16 cellular contexts compared by ENCODE assay signal in genomic region chr10:127873901-127874470, GRCh38. TPM values are rescaled to one million over a fixed set of nuclear protein-coding genes. Genes with fewer than 3 reads are reported as not detected.
DNase-seq lines count a peak whose midpoint lies in the region; ATAC-seq and TF ChIP-seq lines count a peak whose summit lies in the region.
"Had no signal": no experiment of that assay in that cellular context is flagged by ENCODE, and none has a peak within 500 bp of the region (broad histone marks: within the 10 kb centered on the region; RNA-seq: fewer than 3 reads in every experiment).

No MANE protein-coding gene starts in this region.

- no peak overlapping the region for H3K4me3 Mint-ChIP-seq in activated CD8-positive, alpha-beta memory T cell treated with anti-CD3 and anti-CD28 coated beads, Interleukin-2, amount 10 ng/mL, durations not matched to agents 7 days and 5 days
- no peak overlapping the region for H3K4me3 Mint-ChIP-seq in osteocyte (ENCODE audit: unreplicated experiment)
- no peak overlapping the region for H3K4me3 Mint-ChIP-seq in activated CD4-positive, alpha-beta T cell treated with anti-CD3 and anti-CD28 coated beads for 36 hours
- H3K4me3 Mint-ChIP-seq: CD4-positive, alpha-beta T cell; H9 had no signal

- peak; percentile 34 for DNase-seq in activated CD8-positive, alpha-beta memory T cell treated with anti-CD3 and anti-CD28 coated beads, Interleukin-2, amount 10 ng/mL, durations not matched to agents 7 days and 5 days
- no peak for DNase-seq in activated CD8-positive, alpha-beta memory T cell treated with anti-CD3 and anti-CD28 coated beads, Interleukin-2, amount 50 U/mL, for 4 hours
- DNase-seq in islet precursor cell = peak; percentile 41
- peak; percentile 80 for DNase-seq in osteocyte (ENCODE audit: extremely low spot score, unreplicated experiment)
- DNase-seq in superior temporal gyrus (ENCODE audit: extremely low spot score) = no peak
- no peak for DNase-seq in activated CD4-positive, alpha-beta T cell treated with anti-CD3 and anti-CD28 coated beads for 36 hours
- DNase-seq: 8988T; AML-193; C1 segment of cervical spinal cord; Calu3; CD4-positive, alpha-beta T cell; DMS 273 treated with DMSO at 0.1 percent for 48 hours; GOT3; H9 had no signal

- POLR2A ChIA-PET in activated CD4-positive, alpha-beta T cell treated with anti-CD3 and anti-CD28 coated beads for 36 hours (lab: Charles Lee) = no interaction called here

- H3K9me3 Mint-ChIP-seq in activated CD8-positive, alpha-beta memory T cell treated with anti-CD3 and anti-CD28 coated beads, Interleukin-2, amount 10 ng/mL, durations not matched to agents 7 days and 5 days (ENCODE audit: low read depth) = no peaks in the 10 kb centered on the region
- H3K9me3 Mint-ChIP-seq in osteocyte (ENCODE audit: unreplicated experiment) = peaks cover 13% of the 10 kb centered on the region
- peaks cover 4% of the 10 kb centered on the region for H3K9me3 Mint-ChIP-seq in activated CD4-positive, alpha-beta T cell treated with anti-CD3 and anti-CD28 coated beads for 36 hours (ENCODE audit: low read depth)
- H3K9me3 Mint-ChIP-seq: CD4-positive, alpha-beta T cell had no signal

- H3K36me3 Mint-ChIP-seq in activated CD8-positive, alpha-beta memory T cell treated with anti-CD3 and anti-CD28 coated beads, Interleukin-2, amount 10 ng/mL, durations not matched to agents 7 days and 5 days = no peaks in the 10 kb centered on the region
- H3K36me3 Mint-ChIP-seq in osteocyte (ENCODE audit: unreplicated experiment) = no peaks in the 10 kb centered on the region
- no peaks in the 10 kb centered on the region for H3K36me3 Mint-ChIP-seq in activated CD4-positive, alpha-beta T cell treated with anti-CD3 and anti-CD28 coated beads for 36 hours (ENCODE audit: low read depth)

- H3K4me1 Mint-ChIP-seq in activated CD8-positive, alpha-beta memory T cell treated with anti-CD3 and anti-CD28 coated beads, Interleukin-2, amount 10 ng/mL, durations not matched to agents 7 days and 5 days = peaks cover 16% of the 10 kb centered on the region
- H3K4me1 Mint-ChIP-seq in osteocyte (ENCODE audit: unreplicated experiment) = no peaks in the 10 kb centered on the region
- H3K4me1 Mint-ChIP-seq in activated CD4-positive, alpha-beta T cell treated with anti-CD3 and anti-CD28 coated beads for 36 hours = no peaks in the 10 kb centered on the region
- H3K4me1 Mint-ChIP-seq: H9 had no signal

- peaks cover 44% of the 10 kb centered on the region for H3K27me3 Mint-ChIP-seq in activated CD8-positive, alpha-beta memory T cell treated with anti-CD3 and anti-CD28 coated beads, Interleukin-2, amount 10 ng/mL, durations not matched to agents 7 days and 5 days
- H3K27me3 Mint-ChIP-seq in osteocyte (ENCODE audit: unreplicated experiment) = peaks cover 8% of the 10 kb centered on the region
- peaks cover 16% of the 10 kb centered on the region for H3K27me3 Mint-ChIP-seq in activated CD4-positive, alpha-beta T cell treated with anti-CD3 and anti-CD28 coated beads for 36 hours

- no peak for ATAC-seq in activated CD8-positive, alpha-beta memory T cell treated with anti-CD3 and anti-CD28 coated beads, Interleukin-2, amount 10 ng/mL, durations not matched to agents 7 days and 5 days
- ATAC-seq in GM21737 (IDR thresholded peaks at IDR 0.05; ENCODE audit: unreplicated experiment) = no peak
- ATAC-seq in activated CD4-positive, alpha-beta T cell treated with anti-CD3 and anti-CD28 coated beads for 36 hours = no peak

- H3K27ac Mint-ChIP-seq in activated CD8-positive, alpha-beta memory T cell treated with anti-CD3 and anti-CD28 coated beads, Interleukin-2, amount 10 ng/mL, durations not matched to agents 7 days and 5 days = no peak overlapping the region
- no peak overlapping the region for H3K27ac Mint-ChIP-seq in osteocyte (ENCODE audit: unreplicated experiment)
- no peak overlapping the region for H3K27ac Mint-ChIP-seq in activated CD4-positive, alpha-beta T cell treated with anti-CD3 and anti-CD28 coated beads for 36 hours
- H3K27ac Mint-ChIP-seq: CD4-positive, alpha-beta T cell; H9 had no signal

- intact Hi-C loops in activated CD4-positive, alpha-beta T cell treated with anti-CD3 and anti-CD28 coated beads for 36 hours (cut with DNase I, micrococcal nuclease) = no loop called here

- no peak for TF ChIP-seq CTCF in osteocyte (IDR thresholded peaks at IDR 0.05)

- CTCF ChIA-PET in activated CD8-positive, alpha-beta memory T cell treated with anti-CD3 and anti-CD28 coated beads, Interleukin-2, amount 10 ng/mL, durations not matched to agents 7 days and 5 days (lab: Charles Lee) = interaction anchor here (1.0 to 1.4 kb wide), 2 partner anchors 10 to 137 kb away, joined by 3 read pairs; no protein-coding TSS in a partner anchor
- CTCF ChIA-PET in activated CD4-positive, alpha-beta T cell treated with anti-CD3 and anti-CD28 coated beads for 36 hours (lab: Charles Lee) = interaction anchor here (0.5 to 1.0 kb wide), 2 partner anchors 24 to 138 kb away, joined by 3 read pairs; no protein-coding TSS in a partner anchor

RNA-seq across cellular contexts. Expression of gene CLRN3, which starts 18.8 kb away (rescaled TPM):
- total RNA-seq in activated CD8-positive, alpha-beta memory T cell treated with anti-CD3 and anti-CD28 coated beads, Interleukin-2, amount 10 ng/mL, durations not matched to agents 7 days and 5 days = not detected
- total RNA-seq in osteocyte = not detected in 2 replicates
- not detected for total RNA-seq in activated CD4-positive, alpha-beta T cell treated with anti-CD3 and anti-CD28 coated beads for 36 hours
- total RNA-seq: CD4-positive, alpha-beta T cell; Daoy; H9 had no signal

RNA-seq across cellular contexts. Expression of gene PTPRE, which starts 32.9 kb away (rescaled TPM):
- total RNA-seq in activated CD8-positive, alpha-beta memory T cell treated with anti-CD3 and anti-CD28 coated beads, Interleukin-2, amount 10 ng/mL, durations not matched to agents 7 days and 5 days = 10 to 100 TPM; 16.5 to 27.1 TPM
- total RNA-seq in osteocyte = 1.2 and 1.3 TPM in 2 replicates
- 10 to 100 TPM; 23.0 to 31.6 TPM for total RNA-seq in activated CD4-positive, alpha-beta T cell treated with anti-CD3 and anti-CD28 coated beads for 36 hours

Comparison
In these comparisons a context has a peak if more than half of its experiments do, and no peak if none do; other contexts are left out.
1. DNase-seq: peak in activated CD8-positive, alpha-beta memory T cell treated with anti-CD3 and anti-CD28 coated beads, Interleukin-2, amount 10 ng/mL, durations not matched to agents 7 days and 5 days (single experiment), islet precursor cell (single experiment) and osteocyte (single experiment); none in activated CD8-positive, alpha-beta memory T cell treated with anti-CD3 and anti-CD28 coated beads, Interleukin-2, amount 50 U/mL, for 4 hours (single experiment), superior temporal gyrus (single experiment) and activated CD4-positive, alpha-beta T cell treated with anti-CD3 and anti-CD28 coated beads for 36 hours (single experiment).